14 cellular contexts compared by ENCODE assay signal in genomic region chr10:13117842-13118783, GRCh38. TPM values are rescaled to one million over a fixed set of nuclear protein-coding genes. Genes with fewer than 3 reads are reported as not detected.
A peak's percentile ranks its signal among the peaks of the same experiment; 100 is the strongest.
DNase-seq lines count a peak whose midpoint lies in the region; ATAC-seq, FAIRE-seq and TF ChIP-seq lines count a peak whose summit lies in the region.
"Had no signal": no experiment of that assay in that cellular context is flagged by ENCODE, and none has a peak within 500 bp of the region (broad histone marks: within the 10 kb centered on the region; RNA-seq: fewer than 3 reads in every experiment).

No MANE protein-coding gene starts in this region.

- H3K79me2 ChIP-seq in HepG2 (ENCODE audit: insufficient read depth, low read length): no peaks in the 10 kb centered on the region

- H3K27ac Mint-ChIP-seq in activated CD8-positive, alpha-beta T cell treated with anti-CD3 and anti-CD28 coated beads for 36 hours: peak overlapping the region; percentile 13
- H3K27ac Mint-ChIP-seq in immature natural killer cell: peak overlapping the region; percentile 70 to 92 (median 76)
- H3K27ac Mint-ChIP-seq in naive thymus-derived CD8-positive, alpha-beta T cell: peak overlapping the region in 5 of 10 donors; percentile 4 to 38 (median 13)

- intact Hi-C loops in HepG2 (cut with micrococcal nuclease; ENCODE audit: unreplicated experiment) (no loop called here), right lobe of liver (cut with DNase I) (no loop called here)
- intact Hi-C loops in activated CD8-positive, alpha-beta T cell treated with anti-CD3 and anti-CD28 coated beads for 36 hours (cut with micrococcal nuclease): no loop called here

- TF ChIP-seq POLR2A in HepG2 (IDR thresholded peaks at IDR 0.05; ENCODE audit: insufficient read depth in 1 of 2, low read depth in 2 of 2, low read length in 2 of 2) (no peak), right lobe of liver (IDR thresholded peaks at IDR 0.05) (no peak)

- CTCF ChIA-PET in HepG2 (lab: Yijun Ruan, JAX; ENCODE audit: low intra/inter-chr PET ratio, low total read pairs): no interaction called here
- CTCF ChIA-PET in activated CD8-positive, alpha-beta T cell treated with anti-CD3 and anti-CD28 coated beads for 36 hours (lab: Charles Lee): interaction anchor here (1.1 to 2.2 kb wide), 2 partner anchors 18 to 184 kb away, joined by 3 to 7 read pairs; partner anchors contain the start of gene OPTN

- H3K9ac ChIP-seq in HepG2 (ENCODE audit: insufficient read depth, low read depth, low read length): no peak overlapping the region

- 85% methylated on average over 14 of the region's 14 CpGs for WGBS in HepG2 (ENCODE audit: low lambda C conversion rate)
- 67% methylated on average over 13 of the region's 14 CpGs for WGBS in right lobe of liver (ENCODE audit: insufficient coverage, low coverage, low lambda C conversion rate, missing lambda C conversion rate)

- TSS peak; percentile 43 for BruUV-seq in HepG2 (replicated peaks; lab: Mats Ljungman, UMichigan)

- POLR2A ChIA-PET in HepG2 (lab: Yijun Ruan, JAX): no interaction called here
- POLR2A ChIA-PET in activated CD8-positive, alpha-beta T cell treated with anti-CD3 and anti-CD28 coated beads for 36 hours (lab: Charles Lee): no interaction called here
- POLR2A ChIA-PET in naive thymus-derived CD8-positive, alpha-beta T cell (lab: Charles Lee): no interaction called here

- no peak overlapping the region for H3K4me3 Mint-ChIP-seq in activated CD8-positive, alpha-beta T cell treated with anti-CD3 and anti-CD28 coated beads for 36 hours
- peak overlapping the region in 4 of 5 donors; percentile 34 to 81 (median 70) for H3K4me3 Mint-ChIP-seq in immature natural killer cell
- H3K4me3 Mint-ChIP-seq in naive thymus-derived CD8-positive, alpha-beta T cell: peak overlapping the region in 5 of 10 donors; percentile 7 to 62 (median 12)

- H3K4me2 ChIP-seq in HepG2 (ENCODE audit: low read depth, low read length): no peak overlapping the region

- no peak for TF ChIP-seq CTCF in HepG2 (CRISPR knock-in tag; IDR thresholded peaks at IDR 0.05)
- TF ChIP-seq CTCF in right lobe of liver (IDR thresholded peaks at IDR 0.05): no peak
- TF ChIP-seq CTCF in activated CD8-positive, alpha-beta T cell treated with anti-CD3 and anti-CD28 coated beads for 36 hours (IDR thresholded peaks at IDR 0.05): no peak
- TF ChIP-seq CTCF in coronary artery (IDR thresholded peaks at IDR 0.05): no peak

- H3K27me3 ChIP-seq in HepG2 (ENCODE audit: control insufficient read depth in 1 of 2, insufficient read depth in 2 of 2, low read length in 2 of 2) (no peaks in the 10 kb centered on the region), right lobe of liver (no peaks in the 10 kb centered on the region)
- H3K27me3 ChIP-seq: foreskin keratinocyte had no signal

- peaks cover 10 to 28% of the 10 kb centered on the region in 2 experiments for H3K36me3 ChIP-seq in HepG2 (replicated peaks in 1 of 2; ENCODE audit: control insufficient read depth in 1 of 2, insufficient read depth in 2 of 2, low read length in 2 of 2)
- H3K36me3 ChIP-seq in right lobe of liver: peaks cover 4 to 47% (median 25%) of the 10 kb centered on the region in 4 donors

- no peak overlapping the region for H3K27ac ChIP-seq in HepG2 (ENCODE audit: extremely low read length, insufficient read depth, low read length)
- H3K27ac ChIP-seq in right lobe of liver: no peak overlapping the region
- no peak overlapping the region for H3K27ac ChIP-seq in coronary artery
- H3K27ac ChIP-seq: foreskin keratinocyte, SK-N-MC, skin epidermis had no signal

- no peaks in the 10 kb centered on the region for H4K20me1 ChIP-seq in HepG2 (ENCODE audit: insufficient read depth, low read length)

- H3K4me3 ChIP-seq in HepG2 (replicated peaks in 1 of 3; ENCODE audit: insufficient read depth in 1 of 3, low read depth in 2 of 3, low read length in 3 of 3): no peak overlapping the region
- H3K4me3 ChIP-seq in right lobe of liver: no peak overlapping the region
- H3K4me3 ChIP-seq in coronary artery: no peak overlapping the region
- H3K4me3 ChIP-seq: SK-N-MC, skin epidermis had no signal

- FAIRE-seq in HepG2 (lab: Jason Lieb, UNC): no peak

- no peak overlapping the region for H2AFZ ChIP-seq in HepG2 (ENCODE audit: low read length)

- peaks cover 36% of the 10 kb centered on the region for H3K36me3 Mint-ChIP-seq in activated CD8-positive, alpha-beta T cell treated with anti-CD3 and anti-CD28 coated beads for 36 hours (ENCODE audit: low read depth)
- H3K36me3 Mint-ChIP-seq in immature natural killer cell: peaks cover 24 to 56% (median 43%) of the 10 kb centered on the region in 3 donors
- H3K36me3 Mint-ChIP-seq in naive thymus-derived CD8-positive, alpha-beta T cell: peaks cover 0 to 87% (median 60%) of the 10 kb centered on the region in 3 donors

- peaks cover 11% of the 10 kb centered on the region for H3K4me1 Mint-ChIP-seq in activated CD8-positive, alpha-beta T cell treated with anti-CD3 and anti-CD28 coated beads for 36 hours (ENCODE audit: low read depth)
- H3K4me1 Mint-ChIP-seq in immature natural killer cell: peaks cover 31 to 71% of the 10 kb centered on the region in 2 donors
- peaks cover 7 to 28% (median 24%) of the 10 kb centered on the region in 4 donors for H3K4me1 Mint-ChIP-seq in naive thymus-derived CD8-positive, alpha-beta T cell

- DNase-seq in HepG2 (ENCODE audit: low spot score): no peak
- DNase-seq in right lobe of liver: no peak
- no peak for DNase-seq in activated CD8-positive, alpha-beta T cell treated with anti-CD3 and anti-CD28 coated beads for 36 hours
- peak in 2 of 3 donors; percentile 41 to 42 for DNase-seq in immature natural killer cell
- DNase-seq in coronary artery (ENCODE audit: low spot score): no peak
- DNase-seq in naive thymus-derived CD8-positive, alpha-beta T cell: no peak
- DNase-seq: central memory CD4-positive, alpha-beta T cell; foreskin keratinocyte; IMR-90; stimulated activated CD8-positive, alpha-beta memory T cell treated with anti-CD3 and anti-CD28 coated beads, Interleukin-4, amount 100 ng/mL, for 48 hours had no signal

- H3K9me3 ChIP-seq in HepG2 (ENCODE audit: low read length) (no peaks in the 10 kb centered on the region), right lobe of liver (no peaks in the 10 kb centered on the region)

- TF ChIP-seq EP300 in HepG2 (IDR thresholded peaks at IDR 0.05; ENCODE audit: low read depth in 2 of 2, low read length in 2 of 2) (no peak), HepG2 (CRISPR knock-in tag; IDR thresholded peaks at IDR 0.05; ENCODE audit: borderline replicate concordance) (no peak)

- H3K4me1 ChIP-seq in HepG2 (ENCODE audit: insufficient read depth, low read length) (no peaks in the 10 kb centered on the region), right lobe of liver (peaks cover 0 to 7% (median 5%) of the 10 kb centered on the region in 4 donors)
- H3K4me1 ChIP-seq: foreskin keratinocyte had no signal

- no peak for ATAC-seq in HepG2
- ATAC-seq in right lobe of liver: no peak
- ATAC-seq in activated CD8-positive, alpha-beta T cell treated with anti-CD3 and anti-CD28 coated beads for 36 hours: no peak
- ATAC-seq in HG03108 (IDR thresholded peaks at IDR 0.05; ENCODE audit: unreplicated experiment): no peak
- no peak for ATAC-seq in naive thymus-derived CD8-positive, alpha-beta T cell
- ATAC-seq in HG03571 (IDR thresholded peaks at IDR 0.05; ENCODE audit: unreplicated experiment): no peak
- ATAC-seq: foreskin keratinocyte had no signal

- H3K27me3 Mint-ChIP-seq in activated CD8-positive, alpha-beta T cell treated with anti-CD3 and anti-CD28 coated beads for 36 hours: no peaks in the 10 kb centered on the region
- H3K27me3 Mint-ChIP-seq in immature natural killer cell (ENCODE audit: low read depth in 3 of 3): peaks cover 0 to 5% (median 3%) of the 10 kb centered on the region in 3 donors
- no peaks in the 10 kb centered on the region for H3K27me3 Mint-ChIP-seq in naive thymus-derived CD8-positive, alpha-beta T cell

- no peak for TF ChIP-seq RAD21 in HepG2 (CRISPR knock-in tag; IDR thresholded peaks at IDR 0.05)

- no peaks in the 10 kb centered on the region for H3K9me3 Mint-ChIP-seq in activated CD8-positive, alpha-beta T cell treated with anti-CD3 and anti-CD28 coated beads for 36 hours
- H3K9me3 Mint-ChIP-seq in immature natural killer cell: no peaks in the 10 kb centered on the region
- H3K9me3 Mint-ChIP-seq in naive thymus-derived CD8-positive, alpha-beta T cell: no peaks in the 10 kb centered on the region

- in situ Hi-C loops in HepG2 (cut with HindIII; ENCODE audit: extremely low pct_ligation_motif_present, low pct_unique_long_range_greater_than_20kb): no loop called here

RNA-seq across cellular contexts. Expression of gene OPTN, which starts 18.1 kb away (rescaled TPM):
- total RNA-seq in HepG2 (2016; rRNA removed; fragmentation: Illumina TruSeq; extraction: Trizol) (13.4 and 16.9 TPM in 2 replicates), right lobe of liver (10 to 100 TPM; 30.4 to 70.7 (median 36.9) TPM)
- total RNA-seq in HepG2 (2016; cell fraction: cytosol; rRNA removed; fragmentation: Illumina TruSeq; extraction: Trizol; ENCODE audit: low read depth): 11.6 and 11.9 TPM in 2 replicates
- total RNA-seq in HepG2 (2016; cell fraction: insoluble cytoplasmic fraction; rRNA removed; fragmentation: Illumina TruSeq; extraction: Trizol): 13.1 and 15.3 TPM in 2 replicates
- total RNA-seq in HepG2 (2016; cell fraction: membrane; rRNA removed; fragmentation: Illumina TruSeq; extraction: Trizol): 17.8 and 18.8 TPM in 2 replicates
- total RNA-seq in HepG2 (2016; cell fraction: nucleus; rRNA removed; fragmentation: Illumina TruSeq; extraction: Trizol): 6.5 and 7.6 TPM in 2 replicates
- polyA plus RNA-seq in HepG2 (2011; rRNA removed) (46.6 and 48.0 TPM in 2 replicates), immature natural killer cell (100 to 1,000 TPM in 1 of 3 donors, 10 to 100 TPM in 2; 35.4 to 103 (median 71.8) TPM)
- 19.2 and 26.0 TPM in 2 replicates for polyA plus RNA-seq in HepG2 (2011; cell fraction: cytosol; rRNA removed)
- 19.2 and 23.7 TPM in 2 replicates for polyA plus RNA-seq in HepG2 (2011; cell fraction: nucleus; rRNA removed)
- 114 and 116 TPM in 2 replicates for polyA plus RNA-seq in HepG2 (2012)
- 18.1 and 18.2 TPM in 2 replicates for polyA plus RNA-seq in HepG2 (2016; cell fraction: cytosol; fragmentation: Illumina TruSeq; extraction: Trizol; ENCODE audit: low read depth)
- polyA plus RNA-seq in HepG2 (2016; cell fraction: insoluble cytoplasmic fraction; fragmentation: Illumina TruSeq; extraction: Trizol; ENCODE audit: low read depth): 18.4 and 22.2 TPM in 2 replicates
- 19.3 and 20.2 TPM in 2 replicates for polyA plus RNA-seq in HepG2 (2016; cell fraction: membrane; fragmentation: Illumina TruSeq; extraction: Trizol; ENCODE audit: low read depth)
- polyA plus RNA-seq in HepG2 (2016; cell fraction: nucleus; fragmentation: Illumina TruSeq; extraction: Trizol; ENCODE audit: insufficient read depth, low read depth): 16.6 and 18.0 TPM in 2 replicates
- polyA minus RNA-seq in HepG2 (2011; rRNA and poly(A)+ RNA removed; ENCODE audit: low replicate concordance): 20.0 and 23.0 TPM in 2 replicates
- polyA minus RNA-seq in HepG2 (2011; cell fraction: cytosol; rRNA and poly(A)+ RNA removed): 12.0 and 26.7 TPM in 2 replicates
- polyA minus RNA-seq in HepG2 (2011; cell fraction: nucleus; rRNA and poly(A)+ RNA removed): 34.8 and 39.0 TPM in 2 replicates
- 10 to 100 TPM; 32.0 to 33.0 TPM for total RNA-seq in activated CD8-positive, alpha-beta T cell treated with anti-CD3 and anti-CD28 coated beads for 36 hours
- total RNA-seq in naive thymus-derived CD8-positive, alpha-beta T cell: 10 to 100 TPM; 43.9 to 52.1 TPM
- polyA plus RNA-seq in naive thymus-derived CD8-positive, alpha-beta T cell: 10 to 100 TPM; 25.8 to 35.1 (median 27.1) TPM

RNA-seq across cellular contexts. Expression of gene MCM10, which starts 43.2 kb away (rescaled TPM):
- total RNA-seq in HepG2 (2016; rRNA removed; fragmentation: Illumina TruSeq; extraction: Trizol) (31.3 and 41.8 TPM in 2 replicates), right lobe of liver (1 to 10 TPM in 2 of 6 experiments, under 1 TPM in 3, not detected in 1; 0.05 to 6.4 (median 0.64) TPM)
- total RNA-seq in HepG2 (2016; cell fraction: cytosol; rRNA removed; fragmentation: Illumina TruSeq; extraction: Trizol; ENCODE audit: low read depth): 5.6 and 6.2 TPM in 2 replicates
- total RNA-seq in HepG2 (2016; cell fraction: insoluble cytoplasmic fraction; rRNA removed; fragmentation: Illumina TruSeq; extraction: Trizol): 28.3 and 39.8 TPM in 2 replicates
- total RNA-seq in HepG2 (2016; cell fraction: membrane; rRNA removed; fragmentation: Illumina TruSeq; extraction: Trizol): 7.1 and 8.4 TPM in 2 replicates
- total RNA-seq in HepG2 (2016; cell fraction: nucleus; rRNA removed; fragmentation: Illumina TruSeq; extraction: Trizol): 27.5 and 28.3 TPM in 2 replicates
- polyA plus RNA-seq in HepG2 (2011; rRNA removed) (2.0 and 2.8 TPM in 2 replicates), immature natural killer cell (under 1 TPM; 0.13 to 0.58 (median 0.55) TPM)
- 1.7 and 1.9 TPM in 2 replicates for polyA plus RNA-seq in HepG2 (2011; cell fraction: cytosol; rRNA removed)
- 2.7 and 2.8 TPM in 2 replicates for polyA plus RNA-seq in HepG2 (2011; cell fraction: nucleus; rRNA removed)
- 2.2 and 7.7 TPM in 2 replicates for polyA plus RNA-seq in HepG2 (2012)
- polyA plus RNA-seq in HepG2 (2016; cell fraction: cytosol; fragmentation: Illumina TruSeq; extraction: Trizol; ENCODE audit: low read depth): 0.73 and 0.94 TPM in 2 replicates
- polyA plus RNA-seq in HepG2 (2016; cell fraction: insoluble cytoplasmic fraction; fragmentation: Illumina TruSeq; extraction: Trizol; ENCODE audit: low read depth): 24.9 and 28.1 TPM in 2 replicates
- polyA plus RNA-seq in HepG2 (2016; cell fraction: membrane; fragmentation: Illumina TruSeq; extraction: Trizol; ENCODE audit: low read depth): 2.0 and 2.2 TPM in 2 replicates
- 16.5 and 22.1 TPM in 2 replicates for polyA plus RNA-seq in HepG2 (2016; cell fraction: nucleus; fragmentation: Illumina TruSeq; extraction: Trizol; ENCODE audit: insufficient read depth, low read depth)
- 4.7 and 13.7 TPM in 2 replicates for polyA minus RNA-seq in HepG2 (2011; rRNA and poly(A)+ RNA removed; ENCODE audit: low replicate concordance)
- 4.3 and 4.8 TPM in 2 replicates for polyA minus RNA-seq in HepG2 (2011; cell fraction: cytosol; rRNA and poly(A)+ RNA removed)
- polyA minus RNA-seq in HepG2 (2011; cell fraction: nucleus; rRNA and poly(A)+ RNA removed): 11.3 and 12.1 TPM in 2 replicates
- 10 to 100 TPM; 65.4 to 69.0 TPM for total RNA-seq in activated CD8-positive, alpha-beta T cell treated with anti-CD3 and anti-CD28 coated beads for 36 hours
- under 1 TPM in 1 of 2 experiments, not detected in 1; 0.34 TPM for total RNA-seq in naive thymus-derived CD8-positive, alpha-beta T cell
- polyA plus RNA-seq in naive thymus-derived CD8-positive, alpha-beta T cell: not detected

Comparison
In these comparisons a context has a peak if more than half of its experiments do, and no peak if none do; other contexts are left out.
1. DNase-seq: peak in immature natural killer cell (2 of 3); none in HepG2 (single experiment), right lobe of liver (0 of 3), activated CD8-positive, alpha-beta T cell treated with anti-CD3 and anti-CD28 coated beads for 36 hours (single experiment), coronary artery (single experiment) and naive thymus-derived CD8-positive, alpha-beta T cell (0 of 10).